In genomic region chr11:19659529-19659928, GRCh38 we compare ENCODE assay signal across 15 cellular contexts. TPM values are rescaled to one million over a fixed set of nuclear protein-coding genes. Genes with fewer than 3 reads are reported as not detected.
"Had no signal": no experiment of that assay in that cellular context is flagged by ENCODE, and none has a peak within 500 bp of the region (broad histone marks: within the 10 kb centered on the region; RNA-seq: fewer than 3 reads in every experiment).

No MANE protein-coding gene starts in this region.

- H3K4me1 Mint-ChIP-seq: WTC11 had no signal

- H3K27me3 ChIP-seq: brain microvascular endothelial cell, dorsolateral prefrontal cortex had no signal

- H3K36me3 ChIP-seq: brain microvascular endothelial cell had no signal

- H3K4me3 Mint-ChIP-seq: activated CD4-positive, alpha-beta T cell treated with anti-CD3 and anti-CD28 coated beads, Interleukin-2, amount 10 ng/mL, durations not matched to agents 24 days and 14 days; immature natural killer cell; naive thymus-derived CD4-positive, alpha-beta T cell; T-helper 1 cell treated with Interleukin-12 subunit alpha and Interleukin-12 subunit beta and Interleukin-4 antibody, amounts not matched to agents 30 μg/mL and 1 μg/mL, for 36 hours; WTC11 had no signal

- H3K36me3 Mint-ChIP-seq: immature natural killer cell; naive thymus-derived CD4-positive, alpha-beta T cell; WTC11 had no signal

- H3K4me3 ChIP-seq: dorsolateral prefrontal cortex, lung had no signal

- ATAC-seq: WTC11 had no signal

- H3K9me3 Mint-ChIP-seq: activated CD4-positive, alpha-beta T cell treated with anti-CD3 and anti-CD28 coated beads, Interleukin-2, amount 10 ng/mL, durations not matched to agents 24 days and 14 days; activated T-helper 2 cell treated with anti-CD3 and anti-CD28 coated beads, Interferon-gamma antibody, Interleukin-2, Interleukin-4, amounts not matched to agents 10 μg/mL and 5 μg/mL and 100 μg/mL, durations not matched to agents 14 hours and 24 hours and 36 hours; immature natural killer cell; T-helper 1 cell treated with Interleukin-12 subunit alpha and Interleukin-12 subunit beta and Interleukin-4 antibody, amounts not matched to agents 30 μg/mL and 1 μg/mL, for 36 hours had no signal

- DNase-seq: activated CD4-positive, alpha-beta T cell treated with anti-CD3 and anti-CD28 coated beads, Interleukin-2, amount 10 ng/mL, durations not matched to agents 24 days and 14 days; activated naive CD4-positive, alpha-beta T cell treated with anti-CD3 and anti-CD28 coated beads, Interleukin-2, amount 50 U/mL, for 16 hours; amygdala; dorsolateral prefrontal cortex; glutamatergic neuron; immature natural killer cell; left cardiac atrium; naive thymus-derived CD4-positive, alpha-beta T cell; occipital lobe; stimulated activated CD4-positive, alpha-beta T cell treated with anti-CD3 and anti-CD28 coated beads, Interleukin-2, amount 100 ng/mL, for 48 hours had no signal

- H3K27ac ChIP-seq: brain microvascular endothelial cell had no signal

- H3K27ac Mint-ChIP-seq: activated CD4-positive, alpha-beta T cell treated with anti-CD3 and anti-CD28 coated beads, Interleukin-2, amount 10 ng/mL, durations not matched to agents 24 days and 14 days; activated T-helper 2 cell treated with anti-CD3 and anti-CD28 coated beads, Interferon-gamma antibody, Interleukin-2, Interleukin-4, amounts not matched to agents 10 μg/mL and 5 μg/mL and 100 μg/mL, durations not matched to agents 14 hours and 24 hours and 36 hours; immature natural killer cell; naive thymus-derived CD4-positive, alpha-beta T cell; T-helper 1 cell treated with Interleukin-12 subunit alpha and Interleukin-12 subunit beta and Interleukin-4 antibody, amounts not matched to agents 30 μg/mL and 1 μg/mL, for 36 hours; WTC11 had no signal

RNA-seq across cellular contexts. Expression of gene NAV2, which starts 53.1 kb away (rescaled TPM):
- total RNA-seq: activated CD4-positive, alpha-beta T cell treated with anti-CD3 and anti-CD28 coated beads, Interleukin-2, amount 10 ng/mL, durations not matched to agents 24 days and 14 days had no signal
- polyA plus RNA-seq: naive thymus-derived CD4-positive, alpha-beta T cell had no signal
